27 cellular contexts compared by ENCODE assay signal in the genomic region with DNA sequence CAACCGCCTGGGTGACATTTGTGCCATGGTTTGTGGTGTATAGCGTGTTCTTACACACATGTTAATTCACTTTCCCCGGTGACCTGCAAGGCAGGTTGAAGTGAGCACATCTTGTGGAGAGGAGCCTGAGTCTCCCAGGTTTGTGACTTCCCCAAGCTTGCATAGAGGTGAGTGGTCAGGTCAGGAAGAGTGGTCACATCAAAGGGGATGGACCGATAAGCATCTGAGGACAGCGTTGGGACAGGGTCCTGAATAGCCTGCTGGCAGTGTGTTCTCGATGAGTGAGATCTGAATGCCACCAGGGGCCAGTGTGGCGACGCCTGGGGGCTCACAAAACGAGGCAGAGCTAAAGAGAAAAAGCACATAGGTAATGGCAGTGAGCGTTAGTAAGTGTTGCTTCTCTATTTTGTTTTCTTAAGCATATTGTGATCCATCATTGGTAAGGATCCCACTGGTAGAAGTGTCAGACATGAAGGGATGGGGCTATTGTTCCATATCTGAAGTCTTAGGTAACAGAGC.
DNase-seq lines count a peak whose midpoint lies in the region; ATAC-seq and TF ChIP-seq lines count a peak whose summit lies in the region.
"Had no signal": no experiment of that assay in that cellular context is flagged by ENCODE, and none has a peak within 500 bp of the region (broad histone marks: within the 10 kb centered on the region; RNA-seq: fewer than 3 reads in every experiment).

No MANE protein-coding gene starts in this region.

- H3K4me1 Mint-ChIP-seq in WTC11: peaks cover 25% of the 10 kb centered on the region
- H3K4me1 Mint-ChIP-seq: central memory CD8-positive, alpha-beta T cell; nephron had no signal

- peak; percentile 32; the same call in 2 of the 3 replicates for TF ChIP-seq CTCF in GM12872 (IDR thresholded peaks at IDR 0.05; ENCODE audit: insufficient read depth, low read depth, low read length)
- no peak for TF ChIP-seq CTCF in WTC11 (IDR thresholded peaks at IDR 0.05)

- ATAC-seq in WTC11: peak; percentile 54; the same call in 1 of the 2 replicates
- ATAC-seq in GM21447 (IDR thresholded peaks at IDR 0.05; ENCODE audit: unreplicated experiment): no peak
- ATAC-seq: body of pancreas, lower lobe of right lung, mucosa of descending colon, upper lobe of right lung had no signal

- H3K36me3 Mint-ChIP-seq in WTC11: no peaks in the 10 kb centered on the region

- peak; percentile 10 for DNase-seq in HT-29 (ENCODE audit: low spot score)
- DNase-seq in WTC11 (ENCODE audit: low spot score): peak; percentile 42
- peak; percentile 67 for DNase-seq in mesenteric fat pad (ENCODE audit: low spot score)
- DNase-seq in AML-193 (lab: John Stamatoyannopoulos, UW): no peak
- DNase-seq in stimulated activated CD4-positive, alpha-beta T cell treated with anti-CD3 and anti-CD28 coated beads, Interleukin-12 subunit alpha, Interleukin-12 subunit beta, amount 100 ng/mL, for 4 hours: no peak
- DNase-seq: activated CD4-positive, alpha-beta T cell treated with anti-CD3 and anti-CD28 coated beads for 4 hours; activated naive CD4-positive, alpha-beta T cell treated with anti-CD3 and anti-CD28 coated beads, Interleukin-2, amount 50 U/mL, for 16 hours; body of pancreas; kidney; lower lobe of right lung; mucosa of descending colon; NCI-H1105 treated with DMSO at 0.1 percent for 48 hours; NCI-H187 treated with DMSO at 0.1 percent for 48 hours; NCI-H524; ovary; Peyer's patch; retina; SHP77; stimulated activated naive CD4-positive, alpha-beta T cell; upper lobe of right lung had no signal

- CTCF ChIA-PET in WTC11 (lab: Charles Lee): interaction anchor here (0.6 to 4.6 kb wide), 13 partner anchors 19 to 286 kb away, joined by 3 to 44 read pairs (median 4); partner anchors contain the start of gene GRIK4

- POLR2A ChIA-PET in WTC11 (lab: Charles Lee): no interaction called here

- H3K4me3 Mint-ChIP-seq in WTC11: no peak overlapping the region
- H3K4me3 Mint-ChIP-seq: central memory CD8-positive, alpha-beta T cell; dendritic cell treated with granulocyte-macrophage colony-stimulating factor and Interleukin-4, amounts not matched to agents 40 ng/mL and 50 ng/mL, for 4 days; nephron; T-helper 2 cell treated with Interferon-gamma antibody and Interleukin-4, amounts not matched to agents 5 μg/mL and 100 μg/mL, for 36 hours had no signal

- no peaks in the 10 kb centered on the region; the same call in 1 of the 2 replicates for H3K27me3 Mint-ChIP-seq in WTC11 (ENCODE audit: low read depth)

- no peaks in the 10 kb centered on the region for H3K9me3 Mint-ChIP-seq in WTC11
- H3K9me3 Mint-ChIP-seq: activated T-helper 2 cell treated with anti-CD3 and anti-CD28 coated beads, Interferon-gamma antibody, Interleukin-2, Interleukin-4, amounts not matched to agents 10 μg/mL and 5 μg/mL and 100 μg/mL, durations not matched to agents 14 hours and 24 hours and 36 hours; central memory CD8-positive, alpha-beta T cell; dendritic cell treated with granulocyte-macrophage colony-stimulating factor and Interleukin-4, amounts not matched to agents 40 ng/mL and 50 ng/mL, for 4 days; nephron; T-helper 2 cell treated with Interferon-gamma antibody and Interleukin-4, amounts not matched to agents 5 μg/mL and 100 μg/mL, for 36 hours had no signal

- H3K27ac Mint-ChIP-seq in WTC11: no peak overlapping the region
- H3K27ac Mint-ChIP-seq: activated T-helper 2 cell treated with anti-CD3 and anti-CD28 coated beads, Interferon-gamma antibody, Interleukin-2, Interleukin-4, amounts not matched to agents 10 μg/mL and 5 μg/mL and 100 μg/mL, durations not matched to agents 14 hours and 24 hours and 36 hours; dendritic cell treated with granulocyte-macrophage colony-stimulating factor and Interleukin-4, amounts not matched to agents 40 ng/mL and 50 ng/mL, for 4 days; nephron; T-helper 2 cell treated with Interferon-gamma antibody and Interleukin-4, amounts not matched to agents 5 μg/mL and 100 μg/mL, for 36 hours had no signal

TF ChIP-seq in WTC11, 78 proteins besides CTCF, POLR2A, EP300 and RAD21:
- TF ChIP-seq GABPB1 (CRISPR knock-in tag; IDR thresholded peaks at IDR 0.05) (no peak), RELA (CRISPR knock-in tag; IDR thresholded peaks at IDR 0.05; ENCODE audit: borderline replicate concordance) (no peak), ZNF219 (CRISPR knock-in tag; IDR thresholded peaks at IDR 0.05; ENCODE audit: borderline replicate concordance) (no peak), ZNF138 (CRISPR knock-in tag; conservative IDR thresholded peaks at IDR 0.05) (no peak), E2F5 (CRISPR knock-in tag; IDR thresholded peaks at IDR 0.05) (no peak), STAT6 (CRISPR knock-in tag; conservative IDR thresholded peaks at IDR 0.05; ENCODE audit: low read depth) (no peak)
- TF ChIP-seq, protein P1, sequence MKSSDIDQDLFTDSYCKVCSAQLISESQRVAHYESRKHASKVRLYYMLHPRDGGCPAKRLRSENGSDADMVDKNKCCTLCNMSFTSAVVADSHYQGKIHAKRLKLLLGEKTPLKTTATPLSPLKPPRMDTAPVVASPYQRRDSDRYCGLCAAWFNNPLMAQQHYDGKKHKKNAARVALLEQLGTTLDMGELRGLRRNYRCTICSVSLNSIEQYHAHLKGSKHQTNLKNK (CRISPR knock-in tag; IDR thresholded peaks at IDR 0.05): no peak

Comparison
In these comparisons a context has a peak if more than half of its experiments do, and no peak if none do; other contexts are left out.
1. DNase-seq: peak in HT-29 (single experiment), WTC11 (single experiment) and mesenteric fat pad (single experiment); none in AML-193 (0 of 2) and stimulated activated CD4-positive, alpha-beta T cell treated with anti-CD3 and anti-CD28 coated beads, Interleukin-12 subunit alpha, Interleukin-12 subunit beta, amount 100 ng/mL, for 4 hours (single experiment).